In the genomic region with DNA sequence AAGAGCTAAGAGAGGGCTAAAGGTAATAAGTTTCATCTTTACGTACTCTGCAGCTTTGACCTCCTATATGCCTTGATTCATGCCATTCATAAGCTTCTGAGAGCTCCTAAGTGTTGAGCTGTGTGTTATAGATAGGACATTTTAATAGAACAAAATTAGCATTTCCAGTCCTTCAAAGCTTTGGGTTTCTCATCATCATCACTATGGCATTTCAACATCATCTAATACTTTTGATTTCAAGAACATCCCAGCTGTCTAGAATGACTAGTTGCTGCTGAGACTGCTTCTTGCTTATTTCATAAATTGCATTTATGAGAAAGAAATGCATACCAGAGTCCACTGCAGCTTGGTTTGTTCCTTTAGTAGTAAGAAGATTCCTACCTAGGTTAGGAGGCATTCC, we compare ENCODE assay signal across 1 cellular context.
TF ChIP-seq lines count a peak whose summit lies in the region.

No MANE protein-coding gene starts in this region.

TF ChIP-seq in GM23338, 12 proteins besides CTCF, POLR2A, EP300 and RAD21 (continued from another document):
- TF ChIP-seq, protein P1, sequence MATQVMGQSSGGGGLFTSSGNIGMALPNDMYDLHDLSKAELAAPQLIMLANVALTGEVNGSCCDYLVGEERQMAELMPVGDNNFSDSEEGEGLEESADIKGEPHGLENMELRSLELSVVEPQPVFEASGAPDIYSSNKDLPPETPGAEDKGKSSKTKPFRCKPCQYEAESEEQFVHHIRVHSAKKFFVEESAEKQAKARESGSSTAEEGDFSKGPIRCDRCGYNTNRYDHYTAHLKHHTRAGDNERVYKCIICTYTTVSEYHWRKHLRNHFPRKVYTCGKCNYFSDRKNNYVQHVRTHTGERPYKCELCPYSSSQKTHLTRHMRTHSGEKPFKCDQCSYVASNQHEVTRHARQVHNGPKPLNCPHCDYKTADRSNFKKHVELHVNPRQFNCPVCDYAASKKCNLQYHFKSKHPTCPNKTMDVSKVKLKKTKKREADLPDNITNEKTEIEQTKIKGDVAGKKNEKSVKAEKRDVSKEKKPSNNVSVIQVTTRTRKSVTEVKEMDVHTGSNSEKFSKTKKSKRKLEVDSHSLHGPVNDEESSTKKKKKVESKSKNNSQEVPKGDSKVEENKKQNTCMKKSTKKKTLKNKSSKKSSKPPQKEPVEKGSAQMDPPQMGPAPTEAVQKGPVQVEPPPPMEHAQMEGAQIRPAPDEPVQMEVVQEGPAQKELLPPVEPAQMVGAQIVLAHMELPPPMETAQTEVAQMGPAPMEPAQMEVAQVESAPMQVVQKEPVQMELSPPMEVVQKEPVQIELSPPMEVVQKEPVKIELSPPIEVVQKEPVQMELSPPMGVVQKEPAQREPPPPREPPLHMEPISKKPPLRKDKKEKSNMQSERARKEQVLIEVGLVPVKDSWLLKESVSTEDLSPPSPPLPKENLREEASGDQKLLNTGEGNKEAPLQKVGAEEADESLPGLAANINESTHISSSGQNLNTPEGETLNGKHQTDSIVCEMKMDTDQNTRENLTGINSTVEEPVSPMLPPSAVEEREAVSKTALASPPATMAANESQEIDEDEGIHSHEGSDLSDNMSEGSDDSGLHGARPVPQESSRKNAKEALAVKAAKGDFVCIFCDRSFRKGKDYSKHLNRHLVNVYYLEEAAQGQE (IDR thresholded peaks at IDR 0.05; ENCODE audit: unreplicated experiment) = no peak
- no peak for TF ChIP-seq ZNF114 (CRISPR knock-in tag; IDR thresholded peaks at IDR 0.05)
- no peak for TF ChIP-seq POLR2AphosphoS5 (IDR thresholded peaks at IDR 0.05; ENCODE audit: low read depth)
- no peak for TF ChIP-seq CREB1 (CRISPR knock-in tag; IDR thresholded peaks at IDR 0.05; ENCODE audit: low read depth)
- no peak for TF ChIP-seq EZH2 (IDR thresholded peaks at IDR 0.05; ENCODE audit: low read depth, unreplicated experiment)
- no peak for TF ChIP-seq NANOG (IDR thresholded peaks at IDR 0.05; ENCODE audit: borderline replicate concordance)
- no peak for TF ChIP-seq ZNF331 (CRISPR knock-in tag; IDR thresholded peaks at IDR 0.05; ENCODE audit: low read depth)
